ENCODE assay signal across 1 cellular context in the genomic region with DNA sequence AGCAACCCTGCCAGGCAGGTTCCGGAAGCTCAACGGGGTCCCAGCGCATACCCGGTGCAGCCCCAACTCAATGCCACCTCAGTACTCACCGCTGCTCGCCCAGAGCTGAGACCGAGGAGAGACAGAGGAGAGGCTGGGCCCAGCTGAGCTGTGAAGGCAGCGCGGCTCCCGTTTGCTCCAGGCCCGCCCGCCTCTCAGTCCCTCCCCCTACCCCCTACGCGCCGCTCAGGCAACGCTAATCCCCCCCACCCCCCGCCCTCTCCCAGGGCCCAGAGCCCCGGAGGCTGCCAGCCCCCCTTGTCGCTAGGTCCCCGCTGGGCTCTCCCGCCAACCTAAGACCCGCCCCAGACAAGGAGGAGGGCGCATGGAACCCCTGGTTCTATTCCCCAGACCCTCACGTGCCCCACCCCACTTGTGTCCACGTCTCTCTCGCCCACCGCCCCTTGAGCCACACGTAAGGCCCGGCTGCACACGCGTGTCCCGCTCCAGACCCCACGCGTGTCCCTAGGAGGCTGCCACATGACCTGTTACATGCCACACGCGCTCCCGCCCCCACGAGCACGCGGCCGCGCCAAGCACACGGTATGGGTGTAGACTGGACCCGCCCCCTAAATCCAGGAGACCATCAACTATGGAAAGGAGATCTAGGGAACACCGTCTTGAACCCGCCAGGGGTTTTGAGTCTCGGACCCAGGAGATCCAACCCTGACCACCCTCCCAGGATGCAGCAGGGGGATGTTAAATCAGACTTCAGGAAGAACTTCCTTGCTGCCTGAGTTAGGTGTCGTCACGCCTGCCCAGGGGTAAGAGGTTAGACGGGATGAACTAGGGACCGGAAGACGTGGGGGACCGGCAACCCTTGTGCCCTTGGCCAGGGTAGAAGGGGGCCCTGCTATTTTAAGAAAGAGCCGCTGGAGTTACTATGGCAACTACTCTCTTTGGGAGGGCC.
A peak's percentile ranks its signal among the peaks of the same experiment; 100 is the strongest.
TF ChIP-seq lines count a peak whose summit lies in the region.

PSD (minus strand) TSS at position 174 of the 949 bp plus-strand sequence. CDS start 1,747 bp downstream, outside the sequence.

TF ChIP-seq in HepG2, 621 proteins besides CTCF, POLR2A, EP300 and RAD21 (continued from another document):
- TF ChIP-seq, protein P1, sequence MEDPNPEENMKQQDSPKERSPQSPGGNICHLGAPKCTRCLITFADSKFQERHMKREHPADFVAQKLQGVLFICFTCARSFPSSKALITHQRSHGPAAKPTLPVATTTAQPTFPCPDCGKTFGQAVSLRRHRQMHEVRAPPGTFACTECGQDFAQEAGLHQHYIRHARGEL (CRISPR knock-in tag; IDR thresholded peaks at IDR 0.05): 0 out of 2 replicates have a peak, but pooled peaks have one; percentile 62
- TF ChIP-seq ZNF317 (CRISPR knock-in tag; IDR thresholded peaks at IDR 0.05) (0 out of 2 replicates have a peak, but pooled peaks have one; percentile 23), NR2C2 (CRISPR knock-in tag; IDR thresholded peaks at IDR 0.05; ENCODE audit: borderline replicate concordance) (peak; percentile 33; the same call in 1 of the 2 replicates), HIVEP1 (CRISPR knock-in tag; IDR thresholded peaks at IDR 0.05) (peak; percentile 57; the same call in 1 of the 2 replicates), CHD4 (IDR thresholded peaks at IDR 0.05; ENCODE audit: borderline replicate concordance, low read length) (no peak), ZBTB10 (CRISPR knock-in tag; IDR thresholded peaks at IDR 0.05; ENCODE audit: borderline replicate concordance) (no peak), PAXIP1 (CRISPR knock-in tag; conservative IDR thresholded peaks at IDR 0.05) (peak; percentile 26; the same call in 1 of the 2 replicates), HMG20B (CRISPR knock-in tag; conservative IDR thresholded peaks at IDR 0.05) (no peak), KDM5B (CRISPR knock-in tag; IDR thresholded peaks at IDR 0.05; ENCODE audit: borderline replicate concordance) (peak; percentile 52; the same call in 1 of the 2 replicates), GABPA (IDR thresholded peaks at IDR 0.05; ENCODE audit: low read depth, low read length) (no peak), GABPA (CRISPR knock-in tag; IDR thresholded peaks at IDR 0.05; ENCODE audit: low read depth) (peak; percentile 41), SOX6 (IDR thresholded peaks at IDR 0.05) (no peak), SOX6 (CRISPR knock-in tag; IDR thresholded peaks at IDR 0.05) (0 out of 2 replicates have a peak, but pooled peaks have one; percentile 9), FOXK1 (CRISPR knock-in tag; IDR thresholded peaks at IDR 0.05; ENCODE audit: borderline replicate concordance, low read depth) (no peak), ZNF260 (CRISPR knock-in tag; IDR thresholded peaks at IDR 0.05; ENCODE audit: borderline replicate concordance, low read depth) (no peak), HOXA9 (CRISPR knock-in tag; IDR thresholded peaks at IDR 0.05; ENCODE audit: borderline replicate concordance) (no peak), MATR3 (CRISPR knock-in tag; IDR thresholded peaks at IDR 0.05) (no peak), ZSCAN31 (CRISPR knock-in tag; IDR thresholded peaks at IDR 0.05; ENCODE audit: low read depth) (no peak), ZNF451 (CRISPR knock-in tag; IDR thresholded peaks at IDR 0.05) (peak; percentile 31; the same call in 1 of the 2 replicates), ESRRA (CRISPR knock-in tag; IDR thresholded peaks at IDR 0.05; ENCODE audit: low read depth) (peak; percentile 33; the same call in 1 of the 2 replicates), ZNF263 (CRISPR knock-in tag; IDR thresholded peaks at IDR 0.05) (no peak), ZSCAN25 (CRISPR knock-in tag; IDR thresholded peaks at IDR 0.05) (peak; percentile 91), ZNF235 (CRISPR knock-in tag; IDR thresholded peaks at IDR 0.05; ENCODE audit: borderline replicate concordance) (peak; percentile 8; the same call in 1 of the 2 replicates), ZFY (CRISPR knock-in tag; IDR thresholded peaks at IDR 0.05) (no peak), ZMYM3 (CRISPR knock-in tag; IDR thresholded peaks at IDR 0.05) (peak; percentile 57; the same call in 1 of the 2 replicates), KDM5A (IDR thresholded peaks at IDR 0.05; ENCODE audit: borderline replicate concordance, low read length) (no peak)
- TF ChIP-seq, protein P2, sequence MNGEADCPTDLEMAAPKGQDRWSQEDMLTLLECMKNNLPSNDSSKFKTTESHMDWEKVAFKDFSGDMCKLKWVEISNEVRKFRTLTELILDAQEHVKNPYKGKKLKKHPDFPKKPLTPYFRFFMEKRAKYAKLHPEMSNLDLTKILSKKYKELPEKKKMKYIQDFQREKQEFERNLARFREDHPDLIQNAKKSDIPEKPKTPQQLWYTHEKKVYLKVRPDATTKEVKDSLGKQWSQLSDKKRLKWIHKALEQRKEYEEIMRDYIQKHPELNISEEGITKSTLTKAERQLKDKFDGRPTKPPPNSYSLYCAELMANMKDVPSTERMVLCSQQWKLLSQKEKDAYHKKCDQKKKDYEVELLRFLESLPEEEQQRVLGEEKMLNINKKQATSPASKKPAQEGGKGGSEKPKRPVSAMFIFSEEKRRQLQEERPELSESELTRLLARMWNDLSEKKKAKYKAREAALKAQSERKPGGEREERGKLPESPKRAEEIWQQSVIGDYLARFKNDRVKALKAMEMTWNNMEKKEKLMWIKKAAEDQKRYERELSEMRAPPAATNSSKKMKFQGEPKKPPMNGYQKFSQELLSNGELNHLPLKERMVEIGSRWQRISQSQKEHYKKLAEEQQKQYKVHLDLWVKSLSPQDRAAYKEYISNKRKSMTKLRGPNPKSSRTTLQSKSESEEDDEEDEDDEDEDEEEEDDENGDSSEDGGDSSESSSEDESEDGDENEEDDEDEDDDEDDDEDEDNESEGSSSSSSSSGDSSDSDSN (CRISPR knock-in tag; IDR thresholded peaks at IDR 0.05): peak; percentile 23; the same call in 1 of the 2 replicates
- TF ChIP-seq, protein P3, sequence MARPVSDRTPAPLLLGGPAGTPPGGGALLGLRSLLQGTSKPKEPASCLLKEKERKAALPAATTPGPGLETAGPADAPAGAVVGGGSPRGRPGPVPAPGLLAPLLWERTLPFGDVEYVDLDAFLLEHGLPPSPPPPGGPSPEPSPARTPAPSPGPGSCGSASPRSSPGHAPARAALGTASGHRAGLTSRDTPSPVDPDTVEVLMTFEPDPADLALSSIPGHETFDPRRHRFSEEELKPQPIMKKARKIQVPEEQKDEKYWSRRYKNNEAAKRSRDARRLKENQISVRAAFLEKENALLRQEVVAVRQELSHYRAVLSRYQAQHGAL (CRISPR knock-in tag; IDR thresholded peaks at IDR 0.05; ENCODE audit: not compliant biosample characterization): no peak
- TF ChIP-seq, protein P4, sequence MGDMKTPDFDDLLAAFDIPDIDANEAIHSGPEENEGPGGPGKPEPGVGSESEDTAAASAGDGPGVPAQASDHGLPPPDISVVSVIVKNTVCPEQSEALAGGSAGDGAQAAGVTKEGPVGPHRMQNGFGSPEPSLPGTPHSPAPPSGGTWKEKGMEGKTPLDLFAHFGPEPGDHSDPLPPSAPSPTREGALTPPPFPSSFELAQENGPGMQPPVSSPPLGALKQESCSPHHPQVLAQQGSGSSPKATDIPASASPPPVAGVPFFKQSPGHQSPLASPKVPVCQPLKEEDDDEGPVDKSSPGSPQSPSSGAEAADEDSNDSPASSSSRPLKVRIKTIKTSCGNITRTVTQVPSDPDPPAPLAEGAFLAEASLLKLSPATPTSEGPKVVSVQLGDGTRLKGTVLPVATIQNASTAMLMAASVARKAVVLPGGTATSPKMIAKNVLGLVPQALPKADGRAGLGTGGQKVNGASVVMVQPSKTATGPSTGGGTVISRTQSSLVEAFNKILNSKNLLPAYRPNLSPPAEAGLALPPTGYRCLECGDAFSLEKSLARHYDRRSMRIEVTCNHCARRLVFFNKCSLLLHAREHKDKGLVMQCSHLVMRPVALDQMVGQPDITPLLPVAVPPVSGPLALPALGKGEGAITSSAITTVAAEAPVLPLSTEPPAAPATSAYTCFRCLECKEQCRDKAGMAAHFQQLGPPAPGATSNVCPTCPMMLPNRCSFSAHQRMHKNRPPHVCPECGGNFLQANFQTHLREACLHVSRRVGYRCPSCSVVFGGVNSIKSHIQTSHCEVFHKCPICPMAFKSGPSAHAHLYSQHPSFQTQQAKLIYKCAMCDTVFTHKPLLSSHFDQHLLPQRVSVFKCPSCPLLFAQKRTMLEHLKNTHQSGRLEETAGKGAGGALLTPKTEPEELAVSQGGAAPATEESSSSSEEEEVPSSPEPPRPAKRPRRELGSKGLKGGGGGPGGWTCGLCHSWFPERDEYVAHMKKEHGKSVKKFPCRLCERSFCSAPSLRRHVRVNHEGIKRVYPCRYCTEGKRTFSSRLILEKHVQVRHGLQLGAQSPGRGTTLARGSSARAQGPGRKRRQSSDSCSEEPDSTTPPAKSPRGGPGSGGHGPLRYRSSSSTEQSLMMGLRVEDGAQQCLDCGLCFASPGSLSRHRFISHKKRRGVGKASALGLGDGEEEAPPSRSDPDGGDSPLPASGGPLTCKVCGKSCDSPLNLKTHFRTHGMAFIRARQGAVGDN (CRISPR knock-in tag; IDR thresholded peaks at IDR 0.05): peak; percentile 51; the same call in 1 of the 2 replicates
TF ChIP-seq in HepG2: peak in this region for 21.
